23 cellular contexts compared by ENCODE assay signal in the genomic region with DNA sequence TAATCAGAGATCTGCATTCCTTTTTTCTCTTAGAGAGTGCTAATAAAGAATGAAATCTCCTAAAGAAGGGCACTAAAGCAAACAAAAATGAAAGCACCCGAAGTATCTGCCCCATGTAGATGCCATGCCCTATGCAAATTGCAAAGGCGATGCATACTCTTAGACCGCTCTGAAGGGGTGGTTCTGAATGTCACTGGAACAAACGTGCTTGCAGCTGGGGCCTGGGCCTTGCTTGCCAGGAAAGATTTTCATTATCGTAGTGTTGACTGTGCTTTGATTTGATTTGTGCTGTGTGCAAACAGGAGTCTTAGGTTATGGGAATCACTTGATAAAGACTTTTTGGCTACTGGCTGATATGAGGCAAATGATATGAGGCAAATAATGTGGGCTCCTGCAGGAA.
"Had no signal": no experiment of that assay in that cellular context is flagged by ENCODE, and none has a peak within 500 bp of the region (broad histone marks: within the 10 kb centered on the region; RNA-seq: fewer than 3 reads in every experiment).

No MANE protein-coding gene starts in this region.

- ATAC-seq: activated CD4-positive, CD25-positive, alpha-beta regulatory T cell treated with anti-CD3 and anti-CD28 coated beads, Interleukin-2, amount 50 U/mL, for 24 hours; activated naive CD4-positive, alpha-beta T cell treated with anti-CD3 and anti-CD28 coated beads, Interleukin-2, amount 50 U/mL, for 72 hours; activated T-cell treated with anti-CD3 and anti-CD28 coated beads, Interleukin-2, amount 50 U/mL, for 72 hours; esophagus mucosa; T-helper 17 cell had no signal

- DNase-seq: activated B cell treated with CpG ODN at 0.5 μM for 24 hours; activated CD4-positive, alpha-beta memory T cell treated with anti-CD3 and anti-CD28 coated beads for 36 hours; activated CD4-positive, alpha-beta T cell treated with anti-CD3 and anti-CD28 coated beads, Interleukin-2, amount 10 ng/mL, durations not matched to agents 24 days and 14 days; activated CD8-positive, alpha-beta memory T cell treated with anti-CD3 and anti-CD28 coated beads, Interleukin-2, amount 50 U/mL, for 48 hours; activated gamma-delta T cell; activated naive CD4-positive, alpha-beta T cell; activated naive CD4-positive, alpha-beta T cell treated with anti-CD3 and anti-CD28 coated beads, Interleukin-2, amount 10 ng/mL, durations not matched to agents 7 days and 5 days; activated naive CD8-positive, alpha-beta T cell treated with anti-CD3 and anti-CD28 coated beads, Interleukin-2, amount 10 ng/mL, durations not matched to agents 7 days and 5 days; activated T-cell treated with anti-CD3 and anti-CD28 coated beads for 4 hours; activated T-cell treated with anti-CD3 and anti-CD28 coated beads, Interleukin-2, amount 50 U/mL, for 24 hours; activated T-cell treated with anti-CD3 and anti-CD28 coated beads, Interleukin-2, amount 50 U/mL, for 72 hours; dorsolateral prefrontal cortex; effector memory CD4-positive, alpha-beta T cell; endodermal cell; foreskin fibroblast; head of caudate nucleus; T-helper 1 cell; T-helper 17 cell; T1000; WERI-Rb-1 had no signal
